Comparison of ENCODE assay signal across 15 cellular contexts in the genomic region with DNA sequence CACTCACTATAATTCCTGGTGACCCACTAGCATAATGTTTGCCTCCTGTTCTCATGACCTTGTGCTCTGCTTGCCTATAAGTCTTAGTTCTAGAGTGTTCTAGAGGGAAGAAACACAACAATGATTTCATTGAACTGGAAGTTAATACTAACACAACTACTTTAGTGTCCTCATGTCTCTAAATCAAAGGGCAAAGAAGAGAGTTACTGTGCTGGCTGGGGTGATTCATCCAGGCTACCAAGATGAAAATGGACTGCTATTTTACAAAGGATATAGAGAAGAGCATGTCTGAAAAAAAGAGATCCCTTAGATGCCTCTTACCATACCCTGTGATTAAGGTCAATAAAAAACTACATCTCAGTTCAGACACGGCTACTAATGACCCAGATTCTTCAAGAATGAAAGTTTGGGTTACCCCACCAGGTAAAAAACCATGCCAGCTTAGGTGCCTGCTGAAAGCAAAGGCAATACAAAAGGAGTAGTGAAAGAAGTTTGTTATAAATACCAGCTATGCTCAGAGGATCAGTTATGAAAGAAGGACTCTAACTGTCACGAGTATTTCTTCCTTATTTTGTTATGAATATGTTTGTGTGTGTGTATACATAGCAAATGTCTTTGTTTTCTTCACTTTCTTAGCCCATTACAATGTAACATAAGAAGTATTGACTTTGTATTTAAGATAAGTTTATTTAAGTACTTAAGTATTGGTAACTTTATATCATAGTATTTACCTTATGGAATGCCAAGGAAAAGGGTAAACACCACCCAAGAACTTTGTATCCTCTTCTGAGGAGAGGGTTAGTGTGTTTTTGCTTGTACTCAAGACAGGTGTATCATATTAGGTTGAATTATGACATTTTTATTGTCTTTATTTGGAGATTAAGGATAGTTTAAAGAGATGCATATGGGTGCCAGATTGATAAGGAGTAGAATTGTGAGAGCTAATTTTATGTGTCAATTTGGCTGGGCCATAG.
A peak's percentile ranks its signal among the peaks of the same experiment; 100 is the strongest.
DNase-seq lines count a peak whose midpoint lies in the region; ATAC-seq and TF ChIP-seq lines count a peak whose summit lies in the region.
"Had no signal": no experiment of that assay in that cellular context is flagged by ENCODE, and none has a peak within 500 bp of the region (broad histone marks: within the 10 kb centered on the region; RNA-seq: fewer than 3 reads in every experiment).

No MANE protein-coding gene starts in this region.

- no peaks in the 10 kb centered on the region for H3K27me3 ChIP-seq in sigmoid colon
- H3K27me3 ChIP-seq: right lobe of liver, thyroid gland had no signal

- no peak overlapping the region for H3K27ac ChIP-seq in sigmoid colon
- H3K27ac ChIP-seq: right lobe of liver, thyroid gland had no signal

- TF ChIP-seq EP300 in sigmoid colon (IDR thresholded peaks at IDR 0.05) = no peak

- no peaks in the 10 kb centered on the region for H3K4me1 Mint-ChIP-seq in progenitor cell of endocrine pancreas (ENCODE audit: low read depth)
- peaks cover 19% of the 10 kb centered on the region for H3K4me1 Mint-ChIP-seq in activated CD8-positive, alpha-beta T cell treated with anti-CD3 and anti-CD28 coated beads for 36 hours (ENCODE audit: low read depth)

- H3K4me3 Mint-ChIP-seq in progenitor cell of endocrine pancreas (ENCODE audit: low read depth) = no peak overlapping the region
- no peak overlapping the region for H3K4me3 Mint-ChIP-seq in activated CD8-positive, alpha-beta T cell treated with anti-CD3 and anti-CD28 coated beads for 36 hours
- H3K4me3 Mint-ChIP-seq: activated CD8-positive, alpha-beta memory T cell treated with anti-CD3 and anti-CD28 coated beads, Interleukin-2, amount 10 ng/mL, durations not matched to agents 7 days and 5 days; activated naive CD8-positive, alpha-beta T cell treated with anti-CD3 and anti-CD28 coated beads for 36 hours had no signal

- peaks cover 5% of the 10 kb centered on the region for H3K9me3 Mint-ChIP-seq in progenitor cell of endocrine pancreas (ENCODE audit: low read depth)
- peaks cover 19% of the 10 kb centered on the region for H3K9me3 Mint-ChIP-seq in activated CD8-positive, alpha-beta T cell treated with anti-CD3 and anti-CD28 coated beads for 36 hours

- DNase-seq in COLO829 (ENCODE audit: low spot score) (peak; percentile 45), RPMI7951 (ENCODE audit: low read depth) (peak; percentile 29), progenitor cell of endocrine pancreas (ENCODE audit: low spot score, unreplicated experiment) (no peak), sigmoid colon (no peak)
- DNase-seq in activated CD8-positive, alpha-beta T cell treated with anti-CD3 and anti-CD28 coated beads for 36 hours = no peak
- DNase-seq: activated CD8-positive, alpha-beta memory T cell treated with anti-CD3 and anti-CD28 coated beads, Interleukin-2, amount 10 ng/mL, durations not matched to agents 7 days and 5 days; activated naive CD8-positive, alpha-beta T cell treated with anti-CD3 and anti-CD28 coated beads for 36 hours; H7; NCI-H1930; right lobe of liver; thyroid gland had no signal

- H3K36me3 Mint-ChIP-seq in progenitor cell of endocrine pancreas (ENCODE audit: insufficient read depth) = no peaks in the 10 kb centered on the region
- peaks cover 4% of the 10 kb centered on the region for H3K36me3 Mint-ChIP-seq in activated CD8-positive, alpha-beta T cell treated with anti-CD3 and anti-CD28 coated beads for 36 hours (ENCODE audit: low read depth)

- no peaks in the 10 kb centered on the region for H3K27me3 Mint-ChIP-seq in progenitor cell of endocrine pancreas
- no peaks in the 10 kb centered on the region for H3K27me3 Mint-ChIP-seq in activated CD8-positive, alpha-beta T cell treated with anti-CD3 and anti-CD28 coated beads for 36 hours
- H3K27me3 Mint-ChIP-seq: activated CD8-positive, alpha-beta memory T cell treated with anti-CD3 and anti-CD28 coated beads, Interleukin-2, amount 10 ng/mL, durations not matched to agents 7 days and 5 days; activated naive CD8-positive, alpha-beta T cell treated with anti-CD3 and anti-CD28 coated beads for 36 hours had no signal

- no peak for TF ChIP-seq POLR2A in sigmoid colon (IDR thresholded peaks at IDR 0.05)

- H3K9me3 ChIP-seq in sigmoid colon = no peaks in the 10 kb centered on the region
- H3K9me3 ChIP-seq: right lobe of liver, thyroid gland had no signal

- no peaks in the 10 kb centered on the region for H3K4me1 ChIP-seq in sigmoid colon
- H3K4me1 ChIP-seq: right lobe of liver, thyroid gland had no signal

- no peaks in the 10 kb centered on the region for H3K36me3 ChIP-seq in sigmoid colon
- H3K36me3 ChIP-seq: right lobe of liver, thyroid gland had no signal

- WGBS in sigmoid colon, 2 donors = 69 to 70% methylated on average over 2 of the region's 2 CpGs

- POLR2A ChIA-PET in activated CD8-positive, alpha-beta T cell treated with anti-CD3 and anti-CD28 coated beads for 36 hours (lab: Charles Lee) = interaction anchor here (1.0 kb wide), 1 partner anchor 16 kb away, joined by 3 read pairs; no protein-coding TSS in a partner anchor

- intact Hi-C loops in sigmoid colon (cut with DNase I) = no loop called here
- intact Hi-C loops in activated CD8-positive, alpha-beta T cell treated with anti-CD3 and anti-CD28 coated beads for 36 hours (cut with micrococcal nuclease) = no loop called here

- no peak overlapping the region for H3K4me3 ChIP-seq in sigmoid colon
- H3K4me3 ChIP-seq: right lobe of liver, thyroid gland had no signal

- TF ChIP-seq CTCF in progenitor cell of endocrine pancreas (IDR thresholded peaks at IDR 0.05; ENCODE audit: unreplicated experiment) = no peak
- TF ChIP-seq CTCF in sigmoid colon (IDR thresholded peaks at IDR 0.05) = no peak
- no peak for TF ChIP-seq CTCF in activated CD8-positive, alpha-beta T cell treated with anti-CD3 and anti-CD28 coated beads for 36 hours (IDR thresholded peaks at IDR 0.05)

- H3K27ac Mint-ChIP-seq in progenitor cell of endocrine pancreas = no peak overlapping the region
- H3K27ac Mint-ChIP-seq in activated CD8-positive, alpha-beta T cell treated with anti-CD3 and anti-CD28 coated beads for 36 hours = no peak overlapping the region
- H3K27ac Mint-ChIP-seq: activated CD8-positive, alpha-beta memory T cell treated with anti-CD3 and anti-CD28 coated beads, Interleukin-2, amount 10 ng/mL, durations not matched to agents 7 days and 5 days; activated naive CD8-positive, alpha-beta T cell treated with anti-CD3 and anti-CD28 coated beads for 36 hours had no signal

- ATAC-seq in GM21447 (IDR thresholded peaks at IDR 0.05; ENCODE audit: unreplicated experiment) = peak; percentile 75
- peak; percentile 75 for ATAC-seq in HG03108 (IDR thresholded peaks at IDR 0.05; ENCODE audit: unreplicated experiment)
- no peak for ATAC-seq in activated CD8-positive, alpha-beta T cell treated with anti-CD3 and anti-CD28 coated beads for 36 hours
- no peak for ATAC-seq in GM19397 (IDR thresholded peaks at IDR 0.05; ENCODE audit: unreplicated experiment)
- ATAC-seq: activated CD8-positive, alpha-beta memory T cell treated with anti-CD3 and anti-CD28 coated beads, Interleukin-2, amount 10 ng/mL, durations not matched to agents 7 days and 5 days; HepG2 had no signal

- CTCF ChIA-PET in activated CD8-positive, alpha-beta T cell treated with anti-CD3 and anti-CD28 coated beads for 36 hours (lab: Charles Lee) = no interaction called here

Comparison
In these comparisons a context has a peak if more than half of its experiments do, and no peak if none do; other contexts are left out.
1. DNase-seq: peak in COLO829 (single experiment) and RPMI7951 (single experiment); none in progenitor cell of endocrine pancreas (single experiment), sigmoid colon (single experiment) and activated CD8-positive, alpha-beta T cell treated with anti-CD3 and anti-CD28 coated beads for 36 hours (single experiment).
2. ATAC-seq: peak in GM21447 (single experiment) and HG03108 (single experiment); none in activated CD8-positive, alpha-beta T cell treated with anti-CD3 and anti-CD28 coated beads for 36 hours (single experiment) and GM19397 (single experiment).